In genomic region chr20:13788167-13788834, GRCh38 we compare ENCODE assay signal across 8 cellular contexts. TPM values are rescaled to one million over a fixed set of nuclear protein-coding genes. Genes with fewer than 3 reads are reported as not detected.
DNase-seq lines count a peak whose midpoint lies in the region; ATAC-seq and TF ChIP-seq lines count a peak whose summit lies in the region.

No MANE protein-coding gene starts in this region.

- WGBS in testis, 2 donors, result 21 to 38% methylated on average over 1 of the region's 1 CpG

- no peaks in the 10 kb centered on the region for H3K27me3 ChIP-seq in PC-3 (ENCODE audit: low read length)
- H3K27me3 ChIP-seq in testis, result no peaks in the 10 kb centered on the region
- H3K27me3 ChIP-seq in ascending aorta, result no peaks in the 10 kb centered on the region

- no peak overlapping the region for H3K9ac ChIP-seq in PC-3 (ENCODE audit: low read length)

- peaks cover 48% of the 10 kb centered on the region for H3K36me3 ChIP-seq in PC-3 (ENCODE audit: low read depth, low read length)
- H3K36me3 ChIP-seq in testis (ENCODE audit: low read depth, missing control alignments), result no peaks in the 10 kb centered on the region
- peaks cover 31 to 35% of the 10 kb centered on the region in 2 donors for H3K36me3 ChIP-seq in ascending aorta

- H4K20me1 ChIP-seq in PC-3 (ENCODE audit: low read length), result no peaks in the 10 kb centered on the region

- no peak for TF ChIP-seq POLR2A in testis (IDR thresholded peaks at IDR 0.05)

- intact Hi-C loops in PC-3 (cut with micrococcal nuclease) (loop anchor here (5.0 to 10.0 kb wide), 4 partner anchors 174 to 544 kb away; no protein-coding TSS in a partner anchor), testis (cut with DNase I; ENCODE audit: low total_unique reads) (no loop called here), ascending aorta (cut with DNase I) (no loop called here)

- no peak overlapping the region for H3K4me2 ChIP-seq in PC-3 (ENCODE audit: low read length)

- H2AFZ ChIP-seq in PC-3 (ENCODE audit: low read length), result no peak overlapping the region

- H3K4me3 ChIP-seq in PC-3 (ENCODE audit: low read length) (no peak overlapping the region), astrocyte of the cerebellum (ENCODE audit: low read depth, low read length) (no peak overlapping the region), testis (no peak overlapping the region), ascending aorta (no peak overlapping the region)

- DNase-seq in D341Med (ENCODE audit: low spot score) (peak; percentile 65), HPDE6-E6E7 (ENCODE audit: extremely low spot score) (peak; percentile 63), PC-3 (peak; percentile 74), astrocyte of the cerebellum (ENCODE audit: low read depth) (peak; percentile 55), kidney glomerular epithelial cell (lab: John Stamatoyannopoulos, UW) (peak; percentile 34), testis (peak; percentile 70), ascending aorta (ENCODE audit: low spot score in 2 of 2) (no peak)

- no peaks in the 10 kb centered on the region for H3K9me2 ChIP-seq in PC-3 (replicated peaks; ENCODE audit: low read length)

- POLR2A ChIA-PET in PC-3 (lab: Charles Lee; ENCODE audit: unreplicated experiment), result interaction anchor here (0.5 to 0.6 kb wide), 2 partner anchors 16 to 147 kb away, joined by 3 to 5 read pairs; no protein-coding TSS in a partner anchor

- peaks cover 54% of the 10 kb centered on the region for H3K79me2 ChIP-seq in PC-3 (ENCODE audit: low read length)

- ATAC-seq in GM18909 (IDR thresholded peaks at IDR 0.05; ENCODE audit: poor library complexity, unreplicated experiment) (peak; percentile 40), PC-3 (peak; percentile 41)

- in situ Hi-C loops in astrocyte of the cerebellum (cut with HindIII; ENCODE audit: low sequenced_read_pairs), result no loop called here

- TF ChIP-seq CTCF in PC-3 (conservative IDR thresholded peaks at IDR 0.05; ENCODE audit: low read depth, low read length) (peak; percentile 83), astrocyte of the cerebellum (IDR thresholded peaks at IDR 0.05; ENCODE audit: low read depth, low read length, missing control alignments) (peak; percentile 77), testis (IDR thresholded peaks at IDR 0.05) (peak in 1 of 3 experiments; percentile 17), ascending aorta (IDR thresholded peaks at IDR 0.05) (peak in 1 of 3 experiments; percentile 33)

- CTCF ChIA-PET in PC-3 (lab: Charles Lee), result interaction anchor here (0.6 to 1.4 kb wide), 5 partner anchors 11 to 848 kb away, joined by 3 to 14 read pairs (median 4); no protein-coding TSS in a partner anchor

- no peaks in the 10 kb centered on the region for H3F3A ChIP-seq in PC-3 (ENCODE audit: low read length, unreplicated experiment)

- H3K4me1 ChIP-seq in PC-3 (ENCODE audit: insufficient read depth, low read length), result peaks cover 18% of the 10 kb centered on the region
- H3K4me1 ChIP-seq in testis, result peaks cover 14% of the 10 kb centered on the region
- H3K4me1 ChIP-seq in ascending aorta, result peaks cover 0 to 11% of the 10 kb centered on the region in 2 donors

- H3K9me3 ChIP-seq in PC-3 (ENCODE audit: low read length) (no peaks in the 10 kb centered on the region), testis (no peaks in the 10 kb centered on the region), ascending aorta (no peaks in the 10 kb centered on the region)

- H3K27ac ChIP-seq in PC-3 (ENCODE audit: low read length) (no peak overlapping the region), testis (no peak overlapping the region), ascending aorta (no peak overlapping the region)

- no TSS peak for BruUV-seq in PC-3 (replicated peaks; lab: Mats Ljungman, UMichigan)

RNA-seq across cellular contexts. Expression of gene NDUFAF5, which starts 3.5 kb away (rescaled TPM):
- total RNA-seq in PC-3 (2014; rRNA removed) (23.3 and 29.0 TPM in 2 replicates), testis (10 to 100 TPM; 32.9 to 36.4 TPM), ascending aorta (84.3 TPM)
- polyA plus RNA-seq in testis (ENCODE audit: insufficient read depth, low read depth, low replicate concordance), result 50.5 TPM

RNA-seq across cellular contexts. Expression of gene ESF1, which starts 3.6 kb away (rescaled TPM):
- total RNA-seq in PC-3 (2014; rRNA removed) (13.7 and 18.7 TPM in 2 replicates), testis (10 to 100 TPM; 20.2 to 21.7 TPM), ascending aorta (5.7 TPM)
- 4.5 TPM for polyA plus RNA-seq in testis (ENCODE audit: insufficient read depth, low read depth, low replicate concordance)

Comparison
In these comparisons a context has a peak if more than half of its experiments do, and no peak if none do; other contexts are left out.
1. DNase-seq: peak in D341Med (single experiment), HPDE6-E6E7 (single experiment), PC-3 (single experiment), astrocyte of the cerebellum (single experiment), kidney glomerular epithelial cell (single experiment) and testis (single experiment); none in ascending aorta (0 of 2).